14 cellular contexts compared by ENCODE assay signal in the genomic region with DNA sequence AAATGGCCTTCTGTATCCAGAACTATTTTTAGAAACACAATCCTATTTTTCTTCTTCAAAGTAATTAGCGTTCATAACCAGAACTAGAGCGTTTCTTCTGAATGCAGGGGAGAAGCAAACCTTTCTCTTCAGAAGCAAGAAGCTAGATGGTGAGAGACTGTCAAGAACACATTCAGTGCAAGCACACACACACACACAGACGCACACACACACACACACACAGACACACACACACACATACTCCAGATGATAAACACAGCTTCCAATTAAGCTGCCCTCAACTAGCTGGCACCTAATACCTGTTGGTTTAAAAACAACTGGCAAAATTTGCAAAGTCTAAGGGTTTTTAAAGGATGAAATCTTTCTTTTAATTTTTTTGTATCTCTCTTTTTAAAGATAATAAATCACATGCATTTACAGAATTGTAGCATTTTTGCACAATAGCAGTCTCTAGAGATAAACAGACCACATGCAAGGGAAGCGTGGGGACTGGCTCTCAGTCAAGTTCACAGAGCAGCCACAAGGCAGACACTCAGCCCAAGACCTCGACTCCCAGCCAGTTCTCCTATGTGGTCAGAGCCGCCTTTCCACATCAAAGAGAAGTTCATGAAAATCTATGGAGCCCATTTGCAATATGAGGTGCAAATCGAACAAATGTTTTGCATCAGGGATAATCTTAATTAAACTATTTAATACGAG.
DNase-seq lines count a peak whose midpoint lies in the region; ATAC-seq and TF ChIP-seq lines count a peak whose summit lies in the region.
"Had no signal": no experiment of that assay in that cellular context is flagged by ENCODE, and none has a peak within 500 bp of the region (broad histone marks: within the 10 kb centered on the region; RNA-seq: fewer than 3 reads in every experiment).

No MANE protein-coding gene starts in this region.

- 0 out of 2 replicates have a peak overlapping the region, but pooled peaks have one; percentile 24 for H2BK20ac ChIP-seq in IMR-90 (ENCODE audit: low read depth, low read length)

- H3K27ac ChIP-seq in IMR-90 (ENCODE audit: insufficient read depth, low read length) (no peak overlapping the region), brain microvascular endothelial cell (no peak overlapping the region)

- CTCF ChIA-PET in IMR-90 (lab: Yijun Ruan, JAX) = no interaction called here

- no peak overlapping the region for H2BK15ac ChIP-seq in IMR-90 (ENCODE audit: low read depth, low read length)

- H2BK5ac ChIP-seq in IMR-90 (ENCODE audit: low read depth, low read length, poor library complexity, severe bottlenecking) = no peak overlapping the region

- H4K20me1 ChIP-seq in IMR-90 (ENCODE audit: insufficient read depth, low read length) = no peaks in the 10 kb centered on the region

- H3K79me1 ChIP-seq in IMR-90 (ENCODE audit: low read depth in 1 of 2, low read length in 2 of 2) = peaks cover 0 to 25% of the 10 kb centered on the region in 2 experiments; a peak in 1 of 4 replicates

- peak overlapping the region; percentile 49; the same call in 1 of the 2 replicates for H3K4ac ChIP-seq in IMR-90 (ENCODE audit: low read depth, low read length)

- 33% methylated on average over 3 of the region's 8 CpGs; no CpG with 5 or more reads in 1 of the 2 experiments for WGBS in IMR-90 (ENCODE audit: extremely low coverage in 2 of 2, insufficient read length in 1 of 2), 2 experiments

- peak overlapping the region; percentile 75; the same call in 1 of the 2 replicates for H2AK5ac ChIP-seq in IMR-90 (ENCODE audit: low read depth, low read length)

- BruUV-seq in IMR-90 (replicated peaks; lab: Mats Ljungman, UMichigan) = no TSS peak

- dilution Hi-C loops in IMR-90 (cut with HindIII; ENCODE audit: low sequenced_read_pairs, unreplicated experiment) = no loop called here

- no peak overlapping the region for H3K23ac ChIP-seq in IMR-90 (ENCODE audit: low read depth, low read length)

- H3K4me3 Mint-ChIP-seq in type B pancreatic cell = no peak overlapping the region
- H3K4me3 Mint-ChIP-seq: T-helper 1 cell treated with Interleukin-12 subunit alpha and Interleukin-12 subunit beta and Interleukin-4 antibody, amounts not matched to agents 30 μg/mL and 1 μg/mL, for 36 hours had no signal

- H2AFZ ChIP-seq in IMR-90 (replicated peaks; ENCODE audit: low read length, poor library complexity) = no peak overlapping the region

- H3K4me2 ChIP-seq in IMR-90 (ENCODE audit: low read depth, low read length) = no peak overlapping the region

- H3K27me3 Mint-ChIP-seq in type B pancreatic cell = no peaks in the 10 kb centered on the region

- H3K4me3 ChIP-seq in IMR-90 (ENCODE audit: insufficient read depth, low read depth, low read length) (no peak overlapping the region), brain microvascular endothelial cell (ENCODE audit: low read depth, low read length) (no peak overlapping the region)

- H3K4me1 Mint-ChIP-seq in type B pancreatic cell (ENCODE audit: unreplicated experiment) = no peaks in the 10 kb centered on the region

- no peak overlapping the region for H3K9ac ChIP-seq in IMR-90 (ENCODE audit: low read depth, low read length)

- TF ChIP-seq CTCF in IMR-90 (conservative IDR thresholded peaks at IDR 0.05; ENCODE audit: low read depth, low read length) = no peak
- peak; percentile 32 for TF ChIP-seq CTCF in brain microvascular endothelial cell (IDR thresholded peaks at IDR 0.05; ENCODE audit: low read depth, low read length, missing control alignments)
- TF ChIP-seq CTCF in type B pancreatic cell (conservative IDR thresholded peaks at IDR 0.05) = no peak

- H3K9me3 ChIP-seq in IMR-90 (ENCODE audit: control insufficient read depth, insufficient read depth, low read length) = no peaks in the 10 kb centered on the region

- H3K18ac ChIP-seq in IMR-90 (ENCODE audit: low read depth, low read length) = no peak overlapping the region

- no peak overlapping the region for H4K91ac ChIP-seq in IMR-90 (ENCODE audit: insufficient read depth, low read depth, low read length)

- H3K4me1 ChIP-seq in IMR-90 (ENCODE audit: control insufficient read depth, insufficient read depth, low read length) = peaks cover 7% of the 10 kb centered on the region

- POLR2A ChIA-PET in IMR-90 (lab: Charles Lee; ENCODE audit: unreplicated experiment) = no interaction called here

- H3K27me3 ChIP-seq in IMR-90 (ENCODE audit: control insufficient read depth, insufficient read depth, low read length) = no peaks in the 10 kb centered on the region
- H3K27me3 ChIP-seq in brain microvascular endothelial cell (replicated peaks) = no peaks in the 10 kb centered on the region

- TF ChIP-seq POLR2A in IMR-90 (IDR thresholded peaks at IDR 0.05; ENCODE audit: low read depth, low read length) = no peak

- DNase-seq in IMR-90 (peak; percentile 78), brain microvascular endothelial cell (peak; percentile 88), iris pigment epithelial cell (ENCODE audit: low read depth) (peak; percentile 92), superior temporal gyrus (ENCODE audit: extremely low spot score) (peak; percentile 56), type B pancreatic cell (ENCODE audit: extremely low spot score, unreplicated experiment) (no peak), GOT3 (lab: John Stamatoyannopoulos, UW) (no peak)
- DNase-seq in stimulated activated CD4-positive, alpha-beta T cell treated with anti-CD3 and anti-CD28 coated beads, Interleukin-15, amount 100 ng/mL, for 24 hours = no peak
- DNase-seq: activated CD4-positive, alpha-beta T cell treated with anti-CD3 and anti-CD28 coated beads, Interleukin-2, amount 50 U/mL, for 4 hours; activated gamma-delta T cell treated with Interleukin-2 at 50 U/mL for 16 hours; KBM-7; NCI-H1930 had no signal

- no peak for TF ChIP-seq RAD21 in IMR-90 (IDR thresholded peaks at IDR 0.05; ENCODE audit: low read length)

- H3K56ac ChIP-seq in IMR-90 (ENCODE audit: extremely low read depth, insufficient read depth, low read length) = no peak overlapping the region

- peak overlapping the region in 1 of 2 experiments; percentile 27; a peak in 1 of 4 replicates for H4K8ac ChIP-seq in IMR-90 (ENCODE audit: low read depth in 2 of 2, low read length in 2 of 2)

- intact Hi-C loops in IMR-90 (cut with micrococcal nuclease) = no loop called here

- peaks cover 10% of the 10 kb centered on the region for H3K9me1 ChIP-seq in IMR-90 (ENCODE audit: insufficient read depth, low read length)

- no peak overlapping the region for H4K5ac ChIP-seq in IMR-90 (ENCODE audit: low read depth, low read length)

- ATAC-seq in IMR-90 (ENCODE audit: low read depth) (peak; percentile 85), GM18520 (IDR thresholded peaks at IDR 0.05; ENCODE audit: unreplicated experiment) (no peak)

- no peaks in the 10 kb centered on the region for H3K36me3 Mint-ChIP-seq in type B pancreatic cell

- H3K36me3 ChIP-seq in IMR-90 (ENCODE audit: control insufficient read depth, insufficient read depth, low read length) = no peaks in the 10 kb centered on the region
- no peaks in the 10 kb centered on the region for H3K36me3 ChIP-seq in brain microvascular endothelial cell (replicated peaks)

- H3K27ac Mint-ChIP-seq in type B pancreatic cell = no peak overlapping the region
- H3K27ac Mint-ChIP-seq: progenitor cell of endocrine pancreas; T-helper 1 cell treated with Interleukin-12 subunit alpha and Interleukin-12 subunit beta and Interleukin-4 antibody, amounts not matched to agents 30 μg/mL and 1 μg/mL, for 36 hours had no signal

- in situ Hi-C loops in IMR-90 (cut with MboI; ENCODE audit: low sequenced_read_pairs) = no loop called here
- in situ Hi-C loops in brain microvascular endothelial cell (cut with HindIII; ENCODE audit: low pct_ligation_motif_present, low sequenced_read_pairs) = loop anchor here (25.0 kb wide), 1 partner anchor 217 kb away; no protein-coding TSS in a partner anchor

- no peak overlapping the region for H2BK120ac ChIP-seq in IMR-90 (ENCODE audit: low read depth, low read length)

- H3K14ac ChIP-seq in IMR-90 (replicated peaks; ENCODE audit: low read depth, low read length) = no peak overlapping the region; the same call in 1 of the 2 replicates

- no peak overlapping the region for H2AK9ac ChIP-seq in IMR-90 (replicated peaks; ENCODE audit: low read depth, low read length, poor library complexity)

- H3K9me3 Mint-ChIP-seq in type B pancreatic cell = no peaks in the 10 kb centered on the region
- H3K9me3 Mint-ChIP-seq: T-helper 1 cell treated with Interleukin-12 subunit alpha and Interleukin-12 subunit beta and Interleukin-4 antibody, amounts not matched to agents 30 μg/mL and 1 μg/mL, for 36 hours had no signal

TF ChIP-seq in IMR-90, 13 proteins besides CTCF, POLR2A, EP300 and RAD21:
- TF ChIP-seq SMC3 (IDR thresholded peaks at IDR 0.05; ENCODE audit: low read depth, low read length) (0 out of 2 replicates have a peak, but pooled peaks have one; percentile 6), CEBPB (IDR thresholded peaks at IDR 0.05; ENCODE audit: low read depth, low read length) (peak; percentile 66), RFX5 (IDR thresholded peaks at IDR 0.05; ENCODE audit: low read depth, low read length) (no peak)

Comparison
In these comparisons a context has a peak if more than half of its experiments do, and no peak if none do; other contexts are left out.
1. DNase-seq: peak in IMR-90 (single experiment), brain microvascular endothelial cell (single experiment), iris pigment epithelial cell (single experiment) and superior temporal gyrus (single experiment); none in type B pancreatic cell (single experiment), GOT3 (single experiment) and stimulated activated CD4-positive, alpha-beta T cell treated with anti-CD3 and anti-CD28 coated beads, Interleukin-15, amount 100 ng/mL, for 24 hours (single experiment).